Comparison of ENCODE assay signal across 19 cellular contexts in the genomic region with DNA sequence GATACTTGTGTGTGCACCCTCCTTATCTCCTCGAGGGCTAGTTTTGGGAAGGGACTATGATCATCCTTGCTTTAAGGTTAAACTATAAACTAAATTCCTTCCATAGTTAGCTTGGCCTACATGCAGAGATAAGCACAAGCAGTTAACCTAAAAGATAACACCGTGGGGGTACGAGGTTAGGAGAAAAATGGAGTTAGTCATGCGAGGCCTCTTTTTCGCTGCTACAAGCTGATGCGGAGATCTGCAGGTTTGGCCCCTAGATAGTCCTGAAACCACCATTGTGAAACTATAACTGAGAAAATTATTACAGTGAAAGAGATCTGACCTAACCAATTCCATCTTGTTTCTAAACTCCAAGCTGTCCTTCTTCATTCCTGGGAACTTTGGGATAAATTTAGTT.
DNase-seq lines count a peak whose midpoint lies in the region; ATAC-seq, FAIRE-seq and TF ChIP-seq lines count a peak whose summit lies in the region.
"Had no signal": no experiment of that assay in that cellular context is flagged by ENCODE, and none has a peak within 500 bp of the region (broad histone marks: within the 10 kb centered on the region; RNA-seq: fewer than 3 reads in every experiment).

No MANE protein-coding gene starts in this region.

- TF ChIP-seq POLR2A in K562 (conservative IDR thresholded peaks at IDR 0.05) (no peak), esophagus squamous epithelium (IDR thresholded peaks at IDR 0.05) (no peak)

- no peak overlapping the region for H3K4me3 Mint-ChIP-seq in Caco-2 (ENCODE audit: unreplicated experiment)
- H3K4me3 Mint-ChIP-seq: B cell; CD4-positive, alpha-beta T cell; CD8-positive, alpha-beta T cell had no signal

- no peak overlapping the region for H3K18ac ChIP-seq in trophoblast cell (ENCODE audit: low read length)

- H3K9ac ChIP-seq in BLaER1 (0 out of 2 replicates have a peak overlapping the region, but pooled peaks have one; percentile 45), K562 (ENCODE audit: insufficient read depth in 1 of 2, low read depth in 2 of 2, low read length in 2 of 2) (no peak overlapping the region), trophoblast cell (ENCODE audit: low read length) (no peak overlapping the region)

- H2BK5ac ChIP-seq in trophoblast cell (ENCODE audit: low read depth, low read length, poor library complexity), result no peak overlapping the region

- POLR2A ChIA-PET in Caco-2 (lab: Charles Lee) (no interaction called here), K562 (lab: Yijun Ruan, JAX) (interaction anchor here (0.7 to 1.0 kb wide), 2 partner anchors 17 to 92 kb away, joined by 3 read pairs; no protein-coding TSS in a partner anchor)

- no peak overlapping the region for H2AFZ ChIP-seq in K562 (ENCODE audit: low read depth, low read length)
- no peak overlapping the region for H2AFZ ChIP-seq in trophoblast cell (ENCODE audit: insufficient read depth, low read length, poor library complexity)

- H3K27me3 ChIP-seq in BLaER1 (no peaks in the 10 kb centered on the region), Caco-2 (replicated peaks; ENCODE audit: control insufficient read depth, insufficient read depth, low read length) (no peaks in the 10 kb centered on the region), K562 (ENCODE audit: control insufficient read depth in 2 of 2, insufficient read depth in 2 of 2, low read length in 2 of 2) (no peaks in the 10 kb centered on the region), trophoblast cell (ENCODE audit: insufficient read depth, low read length) (no peaks in the 10 kb centered on the region), esophagus squamous epithelium (no peaks in the 10 kb centered on the region)

- H3K9me3 Mint-ChIP-seq in Caco-2 (ENCODE audit: unreplicated experiment), result peaks cover 28% of the 10 kb centered on the region
- H3K9me3 Mint-ChIP-seq: CD4-positive, alpha-beta T cell; CD8-positive, alpha-beta T cell had no signal

- H2BK12ac ChIP-seq in trophoblast cell (ENCODE audit: low read length), result no peak overlapping the region

- H4K20me1 ChIP-seq in BLaER1, result no peaks in the 10 kb centered on the region
- no peaks in the 10 kb centered on the region for H4K20me1 ChIP-seq in K562 (replicated peaks; ENCODE audit: control insufficient read depth, insufficient read depth, low read length)

- in situ Hi-C loops in K562 (cut with MboI), result no loop called here

- H3K4me1 ChIP-seq in BLaER1 (peaks cover 42% of the 10 kb centered on the region), Caco-2 (peaks cover 22% of the 10 kb centered on the region), K562 (replicated peaks in 1 of 2; ENCODE audit: control insufficient read depth in 2 of 2, insufficient read depth in 2 of 2, low read length in 2 of 2) (no peaks in the 10 kb centered on the region), trophoblast cell (ENCODE audit: control insufficient read depth in 1 of 2, insufficient read depth in 2 of 2, low read length in 2 of 2) (no peaks in the 10 kb centered on the region), esophagus squamous epithelium (no peaks in the 10 kb centered on the region)
- H3K4me1 ChIP-seq: A549 had no signal

- no peak overlapping the region for H3K14ac ChIP-seq in trophoblast cell (ENCODE audit: low read length)

- H3K4me1 Mint-ChIP-seq in Caco-2 (ENCODE audit: low read depth, unreplicated experiment), result no peaks in the 10 kb centered on the region
- H3K4me1 Mint-ChIP-seq: B cell had no signal

- H4K8ac ChIP-seq in trophoblast cell (ENCODE audit: low read depth, low read length), result no peak overlapping the region

- H3K23ac ChIP-seq in trophoblast cell (ENCODE audit: low read length), result no peak overlapping the region

- no peak overlapping the region for H4K91ac ChIP-seq in trophoblast cell (ENCODE audit: low read depth, low read length)

- TF ChIP-seq EP300 in K562 (IDR thresholded peaks at IDR 0.05; ENCODE audit: low read length), result no peak

- H3K9me3 ChIP-seq in BLaER1, result 0 out of 2 replicates have a peak, but pooled peaks cover 3% of the 10 kb centered on the region
- peaks cover 22% of the 10 kb centered on the region for H3K9me3 ChIP-seq in Caco-2
- H3K9me3 ChIP-seq in K562 (replicated peaks; ENCODE audit: control insufficient read depth, insufficient read depth, low read depth, low read length), result no peaks in the 10 kb centered on the region
- H3K9me3 ChIP-seq in trophoblast cell (ENCODE audit: insufficient read depth, low read depth, low read length), result no peaks in the 10 kb centered on the region
- H3K9me3 ChIP-seq in esophagus squamous epithelium, result no peaks in the 10 kb centered on the region
- H3K9me3 ChIP-seq: A549 had no signal

- no peaks in the 10 kb centered on the region for H3K79me2 ChIP-seq in K562 (ENCODE audit: control insufficient read depth, insufficient read depth, low read length)
- no peaks in the 10 kb centered on the region for H3K79me2 ChIP-seq in trophoblast cell (ENCODE audit: control insufficient read depth, insufficient read depth, low read length, poor library complexity)

- H3K27ac Mint-ChIP-seq in Caco-2 (ENCODE audit: unreplicated experiment), result peak overlapping the region; percentile 1
- H3K27ac Mint-ChIP-seq: B cell; CD4-positive, alpha-beta T cell; CD8-positive, alpha-beta T cell had no signal

- H3K4me2 ChIP-seq in BLaER1, result peak overlapping the region; percentile 78
- no peak overlapping the region for H3K4me2 ChIP-seq in K562 (ENCODE audit: insufficient read depth, low read length)
- no peak overlapping the region for H3K4me2 ChIP-seq in trophoblast cell (ENCODE audit: low read length)
- H3K4me2 ChIP-seq: A549 had no signal

- no peak overlapping the region for H2AK5ac ChIP-seq in trophoblast cell (ENCODE audit: low read length)

- intact Hi-C loops in Caco-2 (cut with micrococcal nuclease; ENCODE audit: unreplicated experiment) (loop anchor here (10.0 kb wide), 1 partner anchor 97 kb away; no protein-coding TSS in a partner anchor), K562 (cut with micrococcal nuclease) (loop anchor here (5.0 kb wide), 1 partner anchor 139 kb away; no protein-coding TSS in a partner anchor), esophagus squamous epithelium (cut with DNase I) (no loop called here)

- no peaks in the 10 kb centered on the region for H3K36me3 Mint-ChIP-seq in Caco-2 (ENCODE audit: insufficient read depth, unreplicated experiment)
- H3K36me3 Mint-ChIP-seq: CD8-positive, alpha-beta T cell had no signal

- H3K27me3 Mint-ChIP-seq in Caco-2 (ENCODE audit: insufficient read depth, unreplicated experiment), result no peaks in the 10 kb centered on the region

- H3K79me1 ChIP-seq in trophoblast cell (ENCODE audit: low read length), result no peaks in the 10 kb centered on the region

- TF ChIP-seq RAD21 in K562 (CRISPR knock-in tag; conservative IDR thresholded peaks at IDR 0.05 in 1 of 2, IDR thresholded peaks at IDR 0.05 in 1 of 2), result no peak

- H3K27ac ChIP-seq in BLaER1 (peak overlapping the region; percentile 52; the same call in 1 of the 2 replicates), K562 (ENCODE audit: extremely low read depth, low read depth, low read length) (no peak overlapping the region), trophoblast cell (ENCODE audit: low read depth, low read length) (no peak overlapping the region), esophagus squamous epithelium (no peak overlapping the region)
- H3K27ac ChIP-seq: 22Rv1, A549, C4-2B had no signal

- ATAC-seq in K562, result no peak
- ATAC-seq in GM18502 (IDR thresholded peaks at IDR 0.05; ENCODE audit: poor library complexity, unreplicated experiment), result no peak
- no peak for ATAC-seq in HG03108 (IDR thresholded peaks at IDR 0.05; ENCODE audit: unreplicated experiment)
- ATAC-seq: A549; CD8-positive, alpha-beta T cell had no signal

- H3K36me3 ChIP-seq in BLaER1 (no peaks in the 10 kb centered on the region), Caco-2 (ENCODE audit: control insufficient read depth, insufficient read depth, low read length) (no peaks in the 10 kb centered on the region), K562 (ENCODE audit: control insufficient read depth, insufficient read depth, low read length) (no peaks in the 10 kb centered on the region), trophoblast cell (ENCODE audit: control insufficient read depth in 1 of 2, insufficient read depth in 2 of 2, low read length in 2 of 2) (no peaks in the 10 kb centered on the region), esophagus squamous epithelium (no peaks in the 10 kb centered on the region)

- H4K12ac ChIP-seq in trophoblast cell (ENCODE audit: low read depth, low read length), result no peak overlapping the region

- no peak for FAIRE-seq in K562 (lab: Jason Lieb, UNC)
- FAIRE-seq: A549, G401.6, GM12891, GM18507 had no signal

- no peak overlapping the region for H2BK120ac ChIP-seq in trophoblast cell (ENCODE audit: insufficient read depth, low read length, poor library complexity)

- CTCF ChIA-PET in Caco-2 (lab: Charles Lee), result no interaction called here
- CTCF ChIA-PET in K562 (lab: Yijun Ruan, JAX; ENCODE audit: low intra/inter-chr PET ratio), result interaction anchor here (1.7 kb wide), 1 partner anchor 138 kb away, joined by 6 read pairs; no protein-coding TSS in a partner anchor

- no peak for TF ChIP-seq CTCF in Caco-2 (IDR thresholded peaks at IDR 0.05; ENCODE audit: insufficient read depth in 1 of 2, low read depth in 1 of 2, low read length in 1 of 2, severe bottlenecking in 1 of 2, unreplicated experiment in 1 of 2)
- no peak for TF ChIP-seq CTCF in K562 (IDR thresholded peaks at IDR 0.05 in 2 of 3, conservative IDR thresholded peaks at IDR 0.05 in 1 of 3; ENCODE audit: insufficient read depth in 2 of 3, low read depth in 1 of 3, low read length in 3 of 3)
- TF ChIP-seq CTCF in esophagus squamous epithelium (IDR thresholded peaks at IDR 0.05), result no peak

- BruUV-seq in Caco-2 (replicated peaks; lab: Mats Ljungman, UMichigan), result no TSS peak
- BruUV-seq in K562 (replicated peaks; lab: Mats Ljungman, UMichigan), result no TSS peak

- WGBS in K562 (ENCODE audit: insufficient coverage, low coverage, missing lambda C conversion rate), result 1% methylated on average over 6 of the region's 6 CpGs
- WGBS in trophoblast cell (ENCODE audit: extremely low coverage, insufficient coverage, insufficient read length), result no CpG with 5 or more reads among the region's 6 CpGs
- WGBS in esophagus squamous epithelium, 2 donors, result 73 to 77% methylated on average over 5 to 6 of the region's 6 CpGs

- DNase-seq in Caco-2 (peak; percentile 34 to 55), K562 (ENCODE audit: extremely low read depth in 1 of 4, low spot score in 3 of 4) (no peak), trophoblast cell (peak; percentile 27 to 64), esophagus squamous epithelium (lab: John Stamatoyannopoulos, UW) (no peak)
- DNase-seq: AML-193; CD4-positive, alpha-beta T cell; CD8-positive, alpha-beta T cell; DMS79 treated with DMSO at 0.1 percent for 48 hours; GF-D8 had no signal

- peak overlapping the region; percentile 21; the same call in 1 of the 2 replicates for H3K4me3 ChIP-seq in BLaER1
- no peak overlapping the region for H3K4me3 ChIP-seq in Caco-2 (ENCODE audit: low read depth, low read length)
- no peak overlapping the region for H3K4me3 ChIP-seq in K562
- no peak overlapping the region for H3K4me3 ChIP-seq in trophoblast cell (ENCODE audit: low read depth, low read length)
- H3K4me3 ChIP-seq in esophagus squamous epithelium, result no peak overlapping the region
- H3K4me3 ChIP-seq: A549 had no signal

- no peak overlapping the region for H3K4ac ChIP-seq in trophoblast cell (ENCODE audit: low read depth, low read length)

- H3K9me1 ChIP-seq in K562 (ENCODE audit: control insufficient read depth, insufficient read depth, low read length), result no peaks in the 10 kb centered on the region

TF ChIP-seq in K562, 482 proteins besides CTCF, POLR2A, EP300 and RAD21 (continues in another document):
- TF ChIP-seq RB1 (IDR thresholded peaks at IDR 0.05; ENCODE audit: low read depth), result no peak

Comparison
In these comparisons a context has a peak if more than half of its experiments do, and no peak if none do; other contexts are left out.
1. DNase-seq: peak in Caco-2 (2 of 2) and trophoblast cell (2 of 2); none in K562 (0 of 4) and esophagus squamous epithelium (single experiment).